Comparison of ENCODE assay signal across 2 cellular contexts in the genomic region with DNA sequence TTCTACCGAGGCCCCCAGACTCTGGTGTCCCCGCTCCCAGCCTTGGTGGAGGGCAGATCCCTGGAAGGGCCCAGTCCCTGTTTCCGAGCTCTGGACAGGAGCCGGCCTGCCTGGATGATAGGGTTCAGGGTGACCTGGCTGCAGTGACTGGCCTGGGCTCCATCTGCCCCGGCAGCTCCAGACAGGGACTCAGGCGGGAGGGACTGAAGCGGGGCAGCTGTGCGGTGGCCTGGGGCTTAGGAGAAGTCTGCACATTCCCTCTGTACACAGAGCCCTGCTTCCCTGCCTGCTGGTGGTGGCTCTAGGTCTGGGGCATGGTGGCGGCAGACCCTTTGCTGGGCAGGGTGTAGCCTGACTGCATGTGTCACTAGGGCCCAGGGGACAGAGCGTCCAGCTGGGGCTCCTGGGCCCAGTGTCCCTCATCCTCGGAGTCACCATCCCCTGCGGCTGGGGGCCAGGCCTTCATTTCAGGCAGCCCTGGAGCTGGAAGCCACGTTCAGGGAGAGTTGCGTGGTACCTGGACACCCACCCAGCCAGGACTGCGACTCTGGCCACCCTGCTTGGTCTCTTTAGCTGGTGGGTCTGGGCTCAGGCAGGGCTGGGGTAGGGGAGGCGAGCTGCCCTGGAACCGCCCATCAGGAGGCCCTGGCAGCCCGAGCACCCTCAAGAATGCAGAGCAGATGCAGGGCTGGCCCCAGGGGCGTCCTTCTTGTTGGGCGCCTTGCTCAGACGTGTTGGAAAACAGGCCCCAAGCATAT.
TF ChIP-seq lines count a peak whose summit lies in the region.

No MANE protein-coding gene starts in this region.

TF ChIP-seq in WTC11, 78 proteins besides CTCF, POLR2A, EP300 and RAD21:
- TF ChIP-seq ZNF232 (CRISPR knock-in tag; IDR thresholded peaks at IDR 0.05), result no peak
- TF ChIP-seq, protein P1, sequence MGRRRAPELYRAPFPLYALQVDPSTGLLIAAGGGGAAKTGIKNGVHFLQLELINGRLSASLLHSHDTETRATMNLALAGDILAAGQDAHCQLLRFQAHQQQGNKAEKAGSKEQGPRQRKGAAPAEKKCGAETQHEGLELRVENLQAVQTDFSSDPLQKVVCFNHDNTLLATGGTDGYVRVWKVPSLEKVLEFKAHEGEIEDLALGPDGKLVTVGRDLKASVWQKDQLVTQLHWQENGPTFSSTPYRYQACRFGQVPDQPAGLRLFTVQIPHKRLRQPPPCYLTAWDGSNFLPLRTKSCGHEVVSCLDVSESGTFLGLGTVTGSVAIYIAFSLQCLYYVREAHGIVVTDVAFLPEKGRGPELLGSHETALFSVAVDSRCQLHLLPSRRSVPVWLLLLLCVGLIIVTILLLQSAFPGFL (CRISPR knock-in tag; IDR thresholded peaks at IDR 0.05; ENCODE audit: borderline replicate concordance), result no peak
- TF ChIP-seq, protein P2, sequence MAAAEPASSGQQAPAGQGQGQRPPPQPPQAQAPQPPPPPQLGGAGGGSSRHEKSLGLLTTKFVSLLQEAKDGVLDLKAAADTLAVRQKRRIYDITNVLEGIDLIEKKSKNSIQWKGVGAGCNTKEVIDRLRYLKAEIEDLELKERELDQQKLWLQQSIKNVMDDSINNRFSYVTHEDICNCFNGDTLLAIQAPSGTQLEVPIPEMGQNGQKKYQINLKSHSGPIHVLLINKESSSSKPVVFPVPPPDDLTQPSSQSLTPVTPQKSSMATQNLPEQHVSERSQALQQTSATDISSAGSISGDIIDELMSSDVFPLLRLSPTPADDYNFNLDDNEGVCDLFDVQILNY (CRISPR knock-in tag; IDR thresholded peaks at IDR 0.05), result no peak
- TF ChIP-seq FOXP1 (CRISPR knock-in tag; IDR thresholded peaks at IDR 0.05; ENCODE audit: borderline replicate concordance), result no peak
- TF ChIP-seq GTF2I (CRISPR knock-in tag; conservative IDR thresholded peaks at IDR 0.05), result no peak
- TF ChIP-seq, protein P3, sequence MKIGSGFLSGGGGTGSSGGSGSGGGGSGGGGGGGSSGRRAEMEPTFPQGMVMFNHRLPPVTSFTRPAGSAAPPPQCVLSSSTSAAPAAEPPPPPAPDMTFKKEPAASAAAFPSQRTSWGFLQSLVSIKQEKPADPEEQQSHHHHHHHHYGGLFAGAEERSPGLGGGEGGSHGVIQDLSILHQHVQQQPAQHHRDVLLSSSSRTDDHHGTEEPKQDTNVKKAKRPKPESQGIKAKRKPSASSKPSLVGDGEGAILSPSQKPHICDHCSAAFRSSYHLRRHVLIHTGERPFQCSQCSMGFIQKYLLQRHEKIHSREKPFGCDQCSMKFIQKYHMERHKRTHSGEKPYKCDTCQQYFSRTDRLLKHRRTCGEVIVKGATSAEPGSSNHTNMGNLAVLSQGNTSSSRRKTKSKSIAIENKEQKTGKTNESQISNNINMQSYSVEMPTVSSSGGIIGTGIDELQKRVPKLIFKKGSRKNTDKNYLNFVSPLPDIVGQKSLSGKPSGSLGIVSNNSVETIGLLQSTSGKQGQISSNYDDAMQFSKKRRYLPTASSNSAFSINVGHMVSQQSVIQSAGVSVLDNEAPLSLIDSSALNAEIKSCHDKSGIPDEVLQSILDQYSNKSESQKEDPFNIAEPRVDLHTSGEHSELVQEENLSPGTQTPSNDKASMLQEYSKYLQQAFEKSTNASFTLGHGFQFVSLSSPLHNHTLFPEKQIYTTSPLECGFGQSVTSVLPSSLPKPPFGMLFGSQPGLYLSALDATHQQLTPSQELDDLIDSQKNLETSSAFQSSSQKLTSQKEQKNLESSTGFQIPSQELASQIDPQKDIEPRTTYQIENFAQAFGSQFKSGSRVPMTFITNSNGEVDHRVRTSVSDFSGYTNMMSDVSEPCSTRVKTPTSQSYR (CRISPR knock-in tag; IDR thresholded peaks at IDR 0.05), result no peak
- TF ChIP-seq, protein P4, sequence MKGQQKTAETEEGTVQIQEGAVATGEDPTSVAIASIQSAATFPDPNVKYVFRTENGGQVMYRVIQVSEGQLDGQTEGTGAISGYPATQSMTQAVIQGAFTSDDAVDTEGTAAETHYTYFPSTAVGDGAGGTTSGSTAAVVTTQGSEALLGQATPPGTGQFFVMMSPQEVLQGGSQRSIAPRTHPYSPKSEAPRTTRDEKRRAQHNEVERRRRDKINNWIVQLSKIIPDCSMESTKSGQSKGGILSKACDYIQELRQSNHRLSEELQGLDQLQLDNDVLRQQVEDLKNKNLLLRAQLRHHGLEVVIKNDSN (CRISPR knock-in tag; IDR thresholded peaks at IDR 0.05), result no peak
TF ChIP-seq in WTC11: peak in this region for 0.

TF ChIP-seq in HepG2, 621 proteins besides CTCF, POLR2A, EP300 and RAD21:
- no peak for TF ChIP-seq ETV5 (CRISPR knock-in tag; IDR thresholded peaks at IDR 0.05; ENCODE audit: borderline replicate concordance)
- no peak for TF ChIP-seq MTA1 (CRISPR knock-in tag; IDR thresholded peaks at IDR 0.05; ENCODE audit: borderline replicate concordance)
- TF ChIP-seq STAT5B (CRISPR knock-in tag; IDR thresholded peaks at IDR 0.05), result no peak
- TF ChIP-seq ATAD3A (CRISPR knock-in tag; IDR thresholded peaks at IDR 0.05), result no peak
- TF ChIP-seq ASH2L (IDR thresholded peaks at IDR 0.05; ENCODE audit: insufficient read length, low read depth, low read length), result no peak
- peak; percentile 70 for TF ChIP-seq AGO2 (optimal IDR thresholded peaks at IDR 0.05; ENCODE audit: low read depth, low read length)
- no peak for TF ChIP-seq IKZF4 (CRISPR knock-in tag; IDR thresholded peaks at IDR 0.05; ENCODE audit: borderline replicate concordance, low read depth, not compliant biosample characterization)
- no peak for TF ChIP-seq FOXK1 (CRISPR knock-in tag; IDR thresholded peaks at IDR 0.05; ENCODE audit: borderline replicate concordance, low read depth)
TF ChIP-seq in HepG2: peak in this region for 1.
